1 cellular context compared by ENCODE assay signal in the genomic region with DNA sequence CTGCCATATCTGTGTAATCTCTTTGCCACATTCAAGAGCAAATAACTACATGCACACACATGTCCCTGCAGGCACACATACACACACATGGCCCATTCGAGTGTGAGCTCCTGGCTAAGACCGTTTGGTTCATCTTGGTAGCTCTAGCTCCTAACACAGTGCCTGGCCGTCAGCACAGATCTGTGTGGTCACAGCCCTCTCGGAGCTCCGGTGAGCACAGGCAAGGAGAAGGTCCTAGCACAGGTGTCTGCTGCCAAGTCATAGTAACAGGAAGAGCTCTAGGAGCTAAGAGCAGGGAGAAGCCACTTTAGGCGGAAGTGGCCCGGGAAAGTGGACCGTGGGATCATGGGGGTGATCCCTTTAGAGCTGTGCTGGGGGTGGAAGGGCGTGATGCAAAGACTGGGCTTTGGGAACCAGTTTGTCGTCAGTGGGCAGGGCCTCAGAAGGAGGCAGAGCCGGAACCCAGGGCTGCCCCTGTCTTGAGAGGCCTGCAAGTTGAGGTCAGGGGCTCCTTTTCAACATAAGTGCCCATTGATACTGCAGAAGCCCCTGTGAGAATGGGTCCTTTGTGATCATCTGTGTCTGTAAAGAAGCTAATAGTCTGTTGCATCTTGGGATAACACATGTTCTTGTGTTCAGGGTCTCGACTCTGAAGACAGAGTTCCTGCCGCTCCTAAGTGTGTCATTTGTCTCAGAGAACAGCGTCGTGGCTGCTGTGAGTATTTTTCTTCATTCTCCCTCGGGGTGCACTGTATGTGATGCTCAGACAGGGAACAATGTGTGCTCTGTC.
TF ChIP-seq lines count a peak whose summit lies in the region.

No MANE protein-coding gene starts in this region.

TF ChIP-seq in WTC11, 78 proteins besides CTCF, POLR2A, EP300 and RAD21 (continued from another document):
- TF ChIP-seq, protein P1, sequence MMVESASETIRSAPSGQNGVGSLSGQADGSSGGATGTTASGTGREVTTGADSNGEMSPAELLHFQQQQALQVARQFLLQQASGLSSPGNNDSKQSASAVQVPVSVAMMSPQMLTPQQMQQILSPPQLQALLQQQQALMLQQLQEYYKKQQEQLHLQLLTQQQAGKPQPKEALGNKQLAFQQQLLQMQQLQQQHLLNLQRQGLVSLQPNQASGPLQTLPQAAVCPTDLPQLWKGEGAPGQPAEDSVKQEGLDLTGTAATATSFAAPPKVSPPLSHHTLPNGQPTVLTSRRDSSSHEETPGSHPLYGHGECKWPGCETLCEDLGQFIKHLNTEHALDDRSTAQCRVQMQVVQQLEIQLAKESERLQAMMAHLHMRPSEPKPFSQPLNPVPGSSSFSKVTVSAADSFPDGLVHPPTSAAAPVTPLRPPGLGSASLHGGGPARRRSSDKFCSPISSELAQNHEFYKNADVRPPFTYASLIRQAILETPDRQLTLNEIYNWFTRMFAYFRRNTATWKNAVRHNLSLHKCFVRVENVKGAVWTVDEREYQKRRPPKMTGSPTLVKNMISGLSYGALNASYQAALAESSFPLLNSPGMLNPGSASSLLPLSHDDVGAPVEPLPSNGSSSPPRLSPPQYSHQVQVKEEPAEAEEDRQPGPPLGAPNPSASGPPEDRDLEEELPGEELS (CRISPR knock-in tag; IDR thresholded peaks at IDR 0.05), result no peak
- TF ChIP-seq TCF7 (CRISPR knock-in tag; IDR thresholded peaks at IDR 0.05; ENCODE audit: low read depth), result no peak
- TF ChIP-seq CBFB (CRISPR knock-in tag; IDR thresholded peaks at IDR 0.05; ENCODE audit: low read depth), result no peak
- TF ChIP-seq NR2C2 (CRISPR knock-in tag; IDR thresholded peaks at IDR 0.05), result no peak
- TF ChIP-seq, protein P2, sequence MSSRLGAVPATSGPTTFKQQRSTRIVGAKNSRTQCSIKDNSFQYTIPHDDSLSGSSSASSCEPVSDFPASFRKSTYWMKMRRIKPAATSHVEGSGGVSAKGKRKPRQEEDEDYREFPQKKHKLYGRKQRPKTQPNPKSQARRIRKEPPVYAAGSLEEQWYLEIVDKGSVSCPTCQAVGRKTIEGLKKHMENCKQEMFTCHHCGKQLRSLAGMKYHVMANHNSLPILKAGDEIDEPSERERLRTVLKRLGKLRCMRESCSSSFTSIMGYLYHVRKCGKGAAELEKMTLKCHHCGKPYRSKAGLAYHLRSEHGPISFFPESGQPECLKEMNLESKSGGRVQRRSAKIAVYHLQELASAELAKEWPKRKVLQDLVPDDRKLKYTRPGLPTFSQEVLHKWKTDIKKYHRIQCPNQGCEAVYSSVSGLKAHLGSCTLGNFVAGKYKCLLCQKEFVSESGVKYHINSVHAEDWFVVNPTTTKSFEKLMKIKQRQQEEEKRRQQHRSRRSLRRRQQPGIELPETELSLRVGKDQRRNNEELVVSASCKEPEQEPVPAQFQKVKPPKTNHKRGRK (CRISPR knock-in tag; IDR thresholded peaks at IDR 0.05; ENCODE audit: borderline replicate concordance), result no peak
- TF ChIP-seq MYBL2 (CRISPR knock-in tag; IDR thresholded peaks at IDR 0.05), result no peak
- TF ChIP-seq, protein P3, sequence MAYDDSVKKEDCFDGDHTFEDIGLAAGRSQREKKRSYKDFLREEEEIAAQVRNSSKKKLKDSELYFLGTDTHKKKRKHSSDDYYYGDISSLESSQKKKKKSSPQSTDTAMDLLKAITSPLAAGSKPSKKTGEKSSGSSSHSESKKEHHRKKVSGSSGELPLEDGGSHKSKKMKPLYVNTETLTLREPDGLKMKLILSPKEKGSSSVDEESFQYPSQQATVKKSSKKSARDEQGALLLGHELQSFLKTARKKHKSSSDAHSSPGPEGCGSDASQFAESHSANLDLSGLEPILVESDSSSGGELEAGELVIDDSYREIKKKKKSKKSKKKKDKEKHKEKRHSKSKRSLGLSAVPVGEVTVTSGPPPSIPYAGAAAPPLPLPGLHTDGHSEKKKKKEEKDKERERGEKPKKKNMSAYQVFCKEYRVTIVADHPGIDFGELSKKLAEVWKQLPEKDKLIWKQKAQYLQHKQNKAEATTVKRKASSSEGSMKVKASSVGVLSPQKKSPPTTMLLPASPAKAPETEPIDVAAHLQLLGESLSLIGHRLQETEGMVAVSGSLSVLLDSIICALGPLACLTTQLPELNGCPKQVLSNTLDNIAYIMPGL (CRISPR knock-in tag; IDR thresholded peaks at IDR 0.05), result no peak
- TF ChIP-seq ZNF263 (CRISPR knock-in tag; IDR thresholded peaks at IDR 0.05; ENCODE audit: low read depth), result no peak
- TF ChIP-seq JAZF1 (CRISPR knock-in tag; IDR thresholded peaks at IDR 0.05), result no peak
